Comparison of ENCODE assay signal across 9 cellular contexts in the genomic region with DNA sequence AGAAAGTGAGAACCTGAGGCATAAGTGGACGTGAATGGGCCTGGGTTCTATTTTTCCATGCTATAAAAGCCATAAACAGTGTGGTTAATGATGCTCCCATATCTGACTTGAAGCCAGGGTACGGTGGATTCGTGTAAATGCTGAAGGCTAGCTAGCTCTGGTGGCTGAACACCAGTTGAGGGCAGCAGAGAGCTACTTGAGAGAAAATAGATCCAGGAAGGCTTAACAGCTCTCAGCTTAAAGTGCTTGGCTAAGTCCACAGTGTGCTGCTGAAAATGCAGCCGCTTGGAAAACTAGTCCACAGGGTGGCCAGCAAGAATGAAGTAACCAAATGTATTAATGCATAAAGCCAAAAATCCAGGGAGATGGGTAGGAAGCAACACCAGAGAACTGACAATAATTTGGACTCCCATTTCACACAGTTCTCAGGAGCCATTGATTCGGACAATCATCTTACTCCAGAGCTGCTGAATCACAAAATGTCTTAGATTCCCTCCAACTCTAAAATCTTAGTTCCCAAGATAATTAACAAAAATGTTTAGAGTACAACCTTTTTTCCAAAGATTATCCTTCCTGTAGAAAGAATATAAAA. TPM values are rescaled to one million over a fixed set of nuclear protein-coding genes. Genes with fewer than 3 reads are reported as not detected.
A peak's percentile ranks its signal among the peaks of the same experiment; 100 is the strongest.
DNase-seq lines count a peak whose midpoint lies in the region; ATAC-seq and TF ChIP-seq lines count a peak whose summit lies in the region.
"Had no signal": no experiment of that assay in that cellular context is flagged by ENCODE, and none has a peak within 500 bp of the region (broad histone marks: within the 10 kb centered on the region; RNA-seq: fewer than 3 reads in every experiment).

No MANE protein-coding gene starts in this region.

- H3K4me3 Mint-ChIP-seq in endothelial cell (ENCODE audit: unreplicated experiment) = no peak overlapping the region

- no peak overlapping the region for H3K23ac ChIP-seq in trophoblast cell (ENCODE audit: low read length)

- H3K4me2 ChIP-seq in OCI-LY7 (ENCODE audit: low read length) (no peak overlapping the region), trophoblast cell (ENCODE audit: low read length) (no peak overlapping the region)

- TF ChIP-seq CTCF in HL-60 (IDR thresholded peaks at IDR 0.05; ENCODE audit: insufficient read depth, low read length) (peak; percentile 53), OCI-LY7 (conservative IDR thresholded peaks at IDR 0.05; ENCODE audit: low read length) (peak; percentile 74), endothelial cell (IDR thresholded peaks at IDR 0.05; ENCODE audit: unreplicated experiment) (peak; percentile 46)

- H2BK12ac ChIP-seq in trophoblast cell (ENCODE audit: low read length) = no peak overlapping the region

- no peak overlapping the region for H3K4ac ChIP-seq in trophoblast cell (ENCODE audit: low read depth, low read length)

- no peak overlapping the region for H3K4me3 ChIP-seq in HL-60 (replicated peaks; ENCODE audit: insufficient read depth, low read length)
- no peak overlapping the region for H3K4me3 ChIP-seq in OCI-LY7 (ENCODE audit: low read depth, low read length, poor library complexity, severe bottlenecking)
- no peak overlapping the region for H3K4me3 ChIP-seq in trophoblast cell (ENCODE audit: low read depth, low read length)

- no peak overlapping the region for H4K8ac ChIP-seq in trophoblast cell (ENCODE audit: low read depth, low read length)

- no peaks in the 10 kb centered on the region for H4K20me1 ChIP-seq in OCI-LY7 (ENCODE audit: insufficient read depth, low read length)

- no peak overlapping the region for H2BK5ac ChIP-seq in trophoblast cell (ENCODE audit: low read depth, low read length, poor library complexity)

- H3K9me2 ChIP-seq in OCI-LY7 (ENCODE audit: insufficient read depth, low read length) = no peaks in the 10 kb centered on the region

- ATAC-seq in GM19035 (IDR thresholded peaks at IDR 0.05; ENCODE audit: unreplicated experiment) = peak; percentile 72
- no peak for ATAC-seq in HG02970 (IDR thresholded peaks at IDR 0.05; ENCODE audit: low FRiP score, unreplicated experiment)

- no peaks in the 10 kb centered on the region for H3K36me3 Mint-ChIP-seq in endothelial cell (ENCODE audit: low read depth, unreplicated experiment)

- H3K9me3 ChIP-seq in OCI-LY7 (ENCODE audit: low read length) (no peaks in the 10 kb centered on the region), trophoblast cell (ENCODE audit: insufficient read depth, low read depth, low read length) (no peaks in the 10 kb centered on the region)

- intact Hi-C loops in OCI-LY7 (cut with micrococcal nuclease; ENCODE audit: unreplicated experiment) = loop anchor here (5.0 kb wide), 1 partner anchor 1461 kb away; no protein-coding TSS in a partner anchor

- H4K12ac ChIP-seq in trophoblast cell (ENCODE audit: low read depth, low read length) = no peak overlapping the region

- no peak overlapping the region for H2AK5ac ChIP-seq in trophoblast cell (ENCODE audit: low read length)

- H4K91ac ChIP-seq in trophoblast cell (ENCODE audit: low read depth, low read length) = no peak overlapping the region

- H3K27me3 ChIP-seq in HL-60 (ENCODE audit: insufficient read depth, poor library complexity, severe bottlenecking) = peaks cover 22% of the 10 kb centered on the region
- peaks cover 20% of the 10 kb centered on the region for H3K27me3 ChIP-seq in trophoblast cell (ENCODE audit: insufficient read depth, low read length)

- H3K18ac ChIP-seq in trophoblast cell (ENCODE audit: low read length) = no peak overlapping the region

- H3K36me3 ChIP-seq in OCI-LY7 (ENCODE audit: insufficient read depth, low read length) (no peaks in the 10 kb centered on the region), trophoblast cell (ENCODE audit: control insufficient read depth in 1 of 2, insufficient read depth in 2 of 2, low read length in 2 of 2) (no peaks in the 10 kb centered on the region)

- H3K4me1 ChIP-seq in OCI-LY7 (ENCODE audit: insufficient read depth, low read length, poor library complexity, severe bottlenecking) = no peaks in the 10 kb centered on the region
- no peaks in the 10 kb centered on the region for H3K4me1 ChIP-seq in trophoblast cell (ENCODE audit: control insufficient read depth in 1 of 2, insufficient read depth in 2 of 2, low read length in 2 of 2)

- H3K79me2 ChIP-seq in OCI-LY7 (ENCODE audit: insufficient read depth, low read depth, low read length) (no peaks in the 10 kb centered on the region), trophoblast cell (ENCODE audit: control insufficient read depth, insufficient read depth, low read length, poor library complexity) (no peaks in the 10 kb centered on the region)

- POLR2A ChIA-PET in OCI-LY7 (lab: Charles Lee) = no interaction called here

- DNase-seq in DMS114 treated with DMSO at 0.1 percent for 48 hours (lab: John Stamatoyannopoulos, UW; ENCODE audit: unreplicated experiment) (peak; percentile 39), HL-60 (ENCODE audit: low read depth in 1 of 2, low spot score in 1 of 2) (peak; percentile 10 to 38), OCI-LY7 (ENCODE audit: low spot score) (peak; percentile 31), endothelial cell (ENCODE audit: low spot score) (peak; percentile 66), trophoblast cell (peak; percentile 44 to 80), cerebellum (ENCODE audit: low spot score) (no peak)

- H3K79me1 ChIP-seq in trophoblast cell (ENCODE audit: low read length) = no peaks in the 10 kb centered on the region

- WGBS in trophoblast cell (ENCODE audit: extremely low coverage, insufficient coverage, insufficient read length) = no CpG with 5 or more reads among the region's 5 CpGs

- no TSS peak for BruUV-seq in OCI-LY7 (replicated peaks; lab: Mats Ljungman, UMichigan)

- peaks cover 7% of the 10 kb centered on the region for H3K4me1 Mint-ChIP-seq in endothelial cell (ENCODE audit: unreplicated experiment)

- no peak overlapping the region for H3K27ac Mint-ChIP-seq in endothelial cell (ENCODE audit: unreplicated experiment)

- no peak overlapping the region for H3K14ac ChIP-seq in trophoblast cell (ENCODE audit: low read length)

- no peak overlapping the region for H2BK120ac ChIP-seq in trophoblast cell (ENCODE audit: insufficient read depth, low read length, poor library complexity)

- CTCF ChIA-PET in OCI-LY7 (lab: Charles Lee; ENCODE audit: unreplicated experiment) = no interaction called here

- no peaks in the 10 kb centered on the region for H3K9me3 Mint-ChIP-seq in endothelial cell (ENCODE audit: unreplicated experiment)

- H3K9ac ChIP-seq in trophoblast cell (ENCODE audit: low read length) = no peak overlapping the region

- H2AFZ ChIP-seq in OCI-LY7 (ENCODE audit: low read length) = peak overlapping the region; percentile 3; the same call in 1 of the 2 replicates
- no peak overlapping the region for H2AFZ ChIP-seq in trophoblast cell (ENCODE audit: insufficient read depth, low read length, poor library complexity)

- H3K27me3 Mint-ChIP-seq in endothelial cell (ENCODE audit: unreplicated experiment) = peaks cover 12% of the 10 kb centered on the region

- H3K27ac ChIP-seq in HL-60 (replicated peaks) (no peak overlapping the region), OCI-LY7 (ENCODE audit: low read depth, low read length, poor library complexity, severe bottlenecking) (no peak overlapping the region), trophoblast cell (ENCODE audit: low read depth, low read length) (no peak overlapping the region)

RNA-seq across cellular contexts. Expression of gene FOXG1, which starts 15.0 kb away (rescaled TPM):
- not detected in 2 replicates for total RNA-seq in OCI-LY7 (2014; rRNA removed; shearing (Covaris generic))
- not detected in 2 replicates for total RNA-seq in OCI-LY7 (2022)
- total RNA-seq in endothelial cell (ENCODE audit: unreplicated experiment) = 1.8 TPM
- 0.01 TPM in 2 replicates for polyA plus RNA-seq in trophoblast cell (2013)
- 0.09 TPM for total RNA-seq in cerebellum
- total RNA-seq: T-helper 2 cell treated with Interferon-gamma antibody and Interleukin-4, amounts not matched to agents 100 ng/mL and 5 ng/mL, for 36 hours had no signal
